In the genomic region with DNA sequence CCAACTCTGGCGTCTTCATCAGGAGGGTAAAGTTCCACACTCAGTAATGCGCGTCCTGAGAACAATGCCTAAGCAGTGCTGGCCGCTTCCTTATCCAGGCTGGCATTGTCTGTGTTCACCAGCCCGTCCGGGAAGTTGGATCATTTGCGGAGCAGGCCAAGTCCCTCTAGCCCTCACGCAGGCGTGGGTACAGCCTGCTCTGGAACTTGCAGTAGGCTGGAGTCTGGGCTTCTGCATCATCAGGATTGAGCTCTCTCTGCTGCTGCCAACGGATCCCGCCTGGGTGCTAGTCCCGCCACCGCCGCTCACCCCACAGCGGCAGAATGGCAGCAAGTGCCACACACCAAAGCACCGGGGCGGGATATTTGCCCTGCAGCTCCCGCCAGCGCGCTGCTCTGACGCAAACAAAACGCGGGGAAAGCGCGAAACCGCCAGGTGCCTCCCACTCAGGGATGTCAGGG, we compare ENCODE assay signal across 16 cellular contexts. TPM values are rescaled to one million over a fixed set of nuclear protein-coding genes. Genes with fewer than 3 reads are reported as not detected.
DNase-seq lines count a peak whose midpoint lies in the region; ATAC-seq and TF ChIP-seq lines count a peak whose summit lies in the region.
"Had no signal": no experiment of that assay in that cellular context is flagged by ENCODE, and none has a peak within 500 bp of the region (broad histone marks: within the 10 kb centered on the region; RNA-seq: fewer than 3 reads in every experiment).

No MANE protein-coding gene starts in this region.

- ATAC-seq in RWPE2 (ENCODE audit: low read depth), result peak; percentile 50; the same call in 2 of the 3 replicates
- ATAC-seq: heart left ventricle had no signal

- DNase-seq in RWPE2 (ENCODE audit: low spot score) (no peak), head of caudate nucleus (peak in 24 of 42 donors; percentile 1 to 45 (median 12)), retina (peak; percentile 81), coronary artery (ENCODE audit: low spot score) (no peak), NCI-H226 (no peak), tibial nerve (ENCODE audit: low spot score in 2 of 2) (no peak)
- DNase-seq: activated CD4-positive, alpha-beta T cell treated with anti-CD3 and anti-CD28 coated beads, Interleukin-2, amount 50 U/mL, for 4 hours; activated effector memory CD4-positive, alpha-beta T cell treated with Interleukin-2 at 50 U/mL for 16 hours; CD4-positive, alpha-beta memory T cell; MM.1S; NCI-H524; spleen; T-helper 9 cell had no signal

- H3K9me3 ChIP-seq in HUES6 (ENCODE audit: control insufficient read depth, insufficient read depth, low read depth, low read length) (peaks cover 12% of the 10 kb centered on the region; the same call in 1 of the 2 replicates), RWPE2 (ENCODE audit: severe bottlenecking) (no peaks in the 10 kb centered on the region), tibial nerve (peaks cover 0 to 15% (median 3%) of the 10 kb centered on the region in 4 donors)

- TF ChIP-seq EP300 in tibial nerve (IDR thresholded peaks at IDR 0.05), result no peak

- no peaks in the 10 kb centered on the region for H3K4me1 ChIP-seq in HUES6 (ENCODE audit: control insufficient read depth, insufficient read depth, low read length)
- H3K4me1 ChIP-seq in RWPE2 (ENCODE audit: insufficient read depth, poor library complexity, severe bottlenecking), result no peaks in the 10 kb centered on the region
- no peaks in the 10 kb centered on the region for H3K4me1 ChIP-seq in tibial nerve
- H3K4me1 ChIP-seq: heart left ventricle, spleen had no signal

- WGBS in tibial nerve, 2 donors, result 38 to 41% methylated on average over 16 to 22 of the region's 26 CpGs

- H3K36me3 ChIP-seq in HUES6 (ENCODE audit: control insufficient read depth, insufficient read depth, low read length), result no peaks in the 10 kb centered on the region
- no peaks in the 10 kb centered on the region for H3K36me3 ChIP-seq in RWPE2 (ENCODE audit: low read depth)
- no peaks in the 10 kb centered on the region for H3K36me3 ChIP-seq in tibial nerve
- H3K36me3 ChIP-seq: heart left ventricle, spleen had no signal

- H3K27me3 ChIP-seq in HUES6 (ENCODE audit: control insufficient read depth, insufficient read depth, low read length) (peaks cover 33% of the 10 kb centered on the region; the same call in 1 of the 2 replicates), RWPE2 (ENCODE audit: insufficient read depth, poor library complexity, severe bottlenecking) (peaks cover 28% of the 10 kb centered on the region), tibial nerve (no peaks in the 10 kb centered on the region)

- intact Hi-C loops in head of caudate nucleus (cut with DNase I), result no loop called here

- no peak for TF ChIP-seq CTCF in RWPE2 (IDR thresholded peaks at IDR 0.05; ENCODE audit: poor library complexity, severe bottlenecking)
- no peak for TF ChIP-seq CTCF in coronary artery (IDR thresholded peaks at IDR 0.05)
- no peak for TF ChIP-seq CTCF in tibial nerve (IDR thresholded peaks at IDR 0.05)

- no peak for TF ChIP-seq POLR2A in tibial nerve (IDR thresholded peaks at IDR 0.05)

- H3K9ac ChIP-seq in HUES6 (ENCODE audit: low read length), result no peak overlapping the region

- peak overlapping the region; percentile 16; the same call in 1 of the 2 replicates for H3K4me3 ChIP-seq in HUES6 (ENCODE audit: low read depth, low read length)
- H3K4me3 ChIP-seq in RWPE2 (ENCODE audit: severe bottlenecking), result no peak overlapping the region
- H3K4me3 ChIP-seq in coronary artery, result no peak overlapping the region
- no peak overlapping the region for H3K4me3 ChIP-seq in tibial nerve
- H3K4me3 ChIP-seq: heart left ventricle, spleen had no signal

- H3K27ac ChIP-seq in HUES6 (ENCODE audit: low read depth, low read length), result no peak overlapping the region
- H3K27ac ChIP-seq in RWPE2 (ENCODE audit: poor library complexity, severe bottlenecking), result no peak overlapping the region
- H3K27ac ChIP-seq in coronary artery, result no peak overlapping the region
- no peak overlapping the region for H3K27ac ChIP-seq in tibial nerve
- H3K27ac ChIP-seq: heart left ventricle, RWPE1, spleen had no signal

RNA-seq across cellular contexts. Expression of a gene that starts 29.0 kb away (rescaled TPM):
- total RNA-seq in tibial nerve, result not detected
- total RNA-seq: CD4-positive, alpha-beta memory T cell; spleen had no signal

Comparison
In these comparisons a context has a peak if more than half of its experiments do, and no peak if none do; other contexts are left out.
1. DNase-seq: peak in head of caudate nucleus (24 of 42) and retina (single experiment); none in RWPE2 (single experiment), coronary artery (single experiment), NCI-H226 (single experiment) and tibial nerve (0 of 2).